In the genomic region with DNA sequence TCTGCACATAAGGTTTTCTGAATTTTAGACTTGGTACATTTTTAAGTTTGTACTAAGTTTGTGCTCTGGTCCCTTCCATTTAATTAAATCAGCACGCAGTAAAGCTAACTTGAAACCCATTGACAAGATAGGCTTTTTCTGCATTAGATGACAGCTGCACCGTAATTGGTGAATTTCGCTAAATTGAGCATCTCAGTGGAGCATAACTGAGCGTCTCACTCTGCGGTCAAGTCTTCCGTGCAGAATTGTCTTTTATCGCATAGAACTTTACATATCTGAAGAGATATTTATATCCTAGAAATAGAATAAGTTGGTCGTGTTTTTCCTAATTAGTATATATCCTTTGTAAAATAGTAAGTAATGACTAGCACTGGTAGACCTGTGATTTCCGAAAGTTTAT, we compare ENCODE assay signal across 20 cellular contexts. TPM values are rescaled to one million over a fixed set of nuclear protein-coding genes. Genes with fewer than 3 reads are reported as not detected.
A peak's percentile ranks its signal among the peaks of the same experiment; 100 is the strongest.
DNase-seq lines count a peak whose midpoint lies in the region; ATAC-seq and TF ChIP-seq lines count a peak whose summit lies in the region.
"Had no signal": no experiment of that assay in that cellular context is flagged by ENCODE, and none has a peak within 500 bp of the region (broad histone marks: within the 10 kb centered on the region; RNA-seq: fewer than 3 reads in every experiment).

No MANE protein-coding gene starts in this region.

- 95% methylated on average over 9 of the region's 9 CpGs for WGBS in smooth muscle cell (ENCODE audit: low lambda C conversion rate)

- H3F3A ChIP-seq in Loucy (ENCODE audit: low read depth) = peaks cover 6% of the 10 kb centered on the region
- H3F3A ChIP-seq in smooth muscle cell (ENCODE audit: low read depth) = peaks cover 20% of the 10 kb centered on the region

- intact Hi-C loops in activated CD8-positive, alpha-beta T cell treated with anti-CD3 and anti-CD28 coated beads for 36 hours (cut with micrococcal nuclease) = loop anchor here (5.0 to 10.0 kb wide), 3 partner anchors 57 to 275 kb away; a partner anchor contains a TSS

- H3K9ac ChIP-seq in Loucy (ENCODE audit: low read depth, low read length, poor library complexity, severe bottlenecking) (no peak overlapping the region), smooth muscle cell (ENCODE audit: low read depth) (no peak overlapping the region)

- H3K36me3 ChIP-seq in Loucy (ENCODE audit: insufficient read depth, low read length) = peaks cover 45% of the 10 kb centered on the region
- peaks cover 18% of the 10 kb centered on the region for H3K36me3 ChIP-seq in smooth muscle cell (ENCODE audit: low read depth)

- ATAC-seq in activated CD8-positive, alpha-beta T cell treated with anti-CD3 and anti-CD28 coated beads for 36 hours = no peak
- no peak for ATAC-seq in activated CD8-positive, alpha-beta T cell treated with anti-CD3 and anti-CD28 coated beads, Interleukin-2, amount 10 ng/mL, durations not matched to agents 7 days and 5 days
- ATAC-seq in GM18499 (IDR thresholded peaks at IDR 0.05; ENCODE audit: insufficient read depth, unreplicated experiment) = peak; percentile 29
- ATAC-seq: activated T-cell treated with anti-CD3 and anti-CD28 coated beads, Interleukin-2, amount 50 U/mL, for 4 hours; body of pancreas; esophagus mucosa; lower lobe of right lung; upper lobe of right lung; WTC11 had no signal

- H3K27me3 ChIP-seq in Loucy (ENCODE audit: insufficient read depth, low read length, poor library complexity, severe bottlenecking) = no peaks in the 10 kb centered on the region
- no peaks in the 10 kb centered on the region for H3K27me3 ChIP-seq in smooth muscle cell (ENCODE audit: low read depth)
- H3K27me3 ChIP-seq: body of pancreas, Peyer's patch, upper lobe of right lung had no signal

- H3K79me2 ChIP-seq in Loucy (ENCODE audit: insufficient read depth, low read length) = peaks cover 88% of the 10 kb centered on the region
- H3K79me2 ChIP-seq in smooth muscle cell (ENCODE audit: low read depth) = peaks cover 90% of the 10 kb centered on the region

- no peak for TF ChIP-seq CTCF in activated CD8-positive, alpha-beta T cell treated with anti-CD3 and anti-CD28 coated beads for 36 hours (IDR thresholded peaks at IDR 0.05)
- TF ChIP-seq CTCF in Loucy (conservative IDR thresholded peaks at IDR 0.05; ENCODE audit: low read length) = no peak
- no peak for TF ChIP-seq CTCF in smooth muscle cell (IDR thresholded peaks at IDR 0.05; ENCODE audit: borderline replicate concordance, insufficient read depth, poor library complexity, severe bottlenecking)
- TF ChIP-seq CTCF in GM10266 (IDR thresholded peaks at IDR 0.05; ENCODE audit: control insufficient read depth, insufficient read depth, low read depth, missing control alignments) = no peak

- H4K20me1 ChIP-seq in Loucy (ENCODE audit: insufficient read depth, low read length, poor library complexity, severe bottlenecking) (peaks cover 84% of the 10 kb centered on the region), smooth muscle cell (ENCODE audit: low read depth) (peaks cover 84% of the 10 kb centered on the region)

- H3K4me3 ChIP-seq in Loucy (ENCODE audit: low read length, poor library complexity, severe bottlenecking) (no peak overlapping the region), smooth muscle cell (no peak overlapping the region)
- H3K4me3 ChIP-seq: body of pancreas, lower lobe of right lung, Peyer's patch, upper lobe of right lung had no signal

- H3K27ac Mint-ChIP-seq in activated CD8-positive, alpha-beta T cell treated with anti-CD3 and anti-CD28 coated beads for 36 hours = peak overlapping the region; percentile 64
- H3K27ac Mint-ChIP-seq in activated CD8-positive, alpha-beta T cell treated with anti-CD3 and anti-CD28 coated beads, Interleukin-2, amount 10 ng/mL, durations not matched to agents 7 days and 5 days = no peak overlapping the region
- no peak overlapping the region for H3K27ac Mint-ChIP-seq in T-helper 2 cell treated with Interferon-gamma antibody and Interleukin-4, amounts not matched to agents 5 μg/mL and 100 μg/mL, for 36 hours
- H3K27ac Mint-ChIP-seq: WTC11 had no signal

- H3K9me2 ChIP-seq in Loucy (replicated peaks; ENCODE audit: low read depth, low read length) = no peaks in the 10 kb centered on the region

- H3K9me3 ChIP-seq in Loucy (ENCODE audit: insufficient read depth, low read depth, low read length) = no peaks in the 10 kb centered on the region
- H3K9me3 ChIP-seq in smooth muscle cell (replicated peaks; ENCODE audit: low read depth) = no peaks in the 10 kb centered on the region
- H3K9me3 ChIP-seq: body of pancreas, lower lobe of right lung, Peyer's patch, upper lobe of right lung had no signal

- H3K4me3 Mint-ChIP-seq in activated CD8-positive, alpha-beta T cell treated with anti-CD3 and anti-CD28 coated beads for 36 hours = no peak overlapping the region
- no peak overlapping the region for H3K4me3 Mint-ChIP-seq in activated CD8-positive, alpha-beta T cell treated with anti-CD3 and anti-CD28 coated beads, Interleukin-2, amount 10 ng/mL, durations not matched to agents 7 days and 5 days
- no peak overlapping the region for H3K4me3 Mint-ChIP-seq in T-helper 2 cell treated with Interferon-gamma antibody and Interleukin-4, amounts not matched to agents 5 μg/mL and 100 μg/mL, for 36 hours
- H3K4me3 Mint-ChIP-seq: WTC11 had no signal

- CTCF ChIA-PET in activated CD8-positive, alpha-beta T cell treated with anti-CD3 and anti-CD28 coated beads for 36 hours (lab: Charles Lee) = interaction anchor here (0.7 to 5.6 kb wide), 50 partner anchors 10 to 449 kb away, joined by 3 to 182 read pairs (median 5); no protein-coding TSS in a partner anchor
- CTCF ChIA-PET in activated CD8-positive, alpha-beta T cell treated with anti-CD3 and anti-CD28 coated beads, Interleukin-2, amount 10 ng/mL, durations not matched to agents 7 days and 5 days (lab: Charles Lee) = interaction anchor here (0.7 to 4.0 kb wide), 41 partner anchors 10 to 414 kb away, joined by 3 to 193 read pairs (median 5); a partner anchor contains a TSS

- H3K27ac ChIP-seq in smooth muscle cell (ENCODE audit: low read depth) = peak overlapping the region; percentile 9
- H3K27ac ChIP-seq: body of pancreas, C4-2B, lower lobe of right lung, Peyer's patch, upper lobe of right lung had no signal

- H3K4me1 ChIP-seq in Loucy (ENCODE audit: insufficient read depth, low read length, poor library complexity, severe bottlenecking) (peaks cover 58% of the 10 kb centered on the region), smooth muscle cell (ENCODE audit: low read depth) (peaks cover 10% of the 10 kb centered on the region)

- POLR2A ChIA-PET in activated CD8-positive, alpha-beta T cell treated with anti-CD3 and anti-CD28 coated beads for 36 hours (lab: Charles Lee) = interaction anchor here (0.7 to 1.6 kb wide), 4 partner anchors 58 to 415 kb away, joined by 3 to 6 read pairs (median 5); a partner anchor contains a TSS
- POLR2A ChIA-PET in activated CD8-positive, alpha-beta T cell treated with anti-CD3 and anti-CD28 coated beads, Interleukin-2, amount 10 ng/mL, durations not matched to agents 7 days and 5 days (lab: Charles Lee) = interaction anchor here (0.9 to 1.7 kb wide), 2 partner anchors 98 to 100 kb away, joined by 3 to 10 read pairs; no protein-coding TSS in a partner anchor

- H2AFZ ChIP-seq in Loucy (ENCODE audit: low read length) = no peak overlapping the region
- H2AFZ ChIP-seq in smooth muscle cell (ENCODE audit: low read depth) = no peak overlapping the region

- H3K36me3 Mint-ChIP-seq in activated CD8-positive, alpha-beta T cell treated with anti-CD3 and anti-CD28 coated beads for 36 hours (ENCODE audit: low read depth) = peaks cover 55% of the 10 kb centered on the region
- H3K36me3 Mint-ChIP-seq in activated CD8-positive, alpha-beta T cell treated with anti-CD3 and anti-CD28 coated beads, Interleukin-2, amount 10 ng/mL, durations not matched to agents 7 days and 5 days (ENCODE audit: low read depth) = peaks cover 53% of the 10 kb centered on the region
- H3K36me3 Mint-ChIP-seq in T-helper 2 cell treated with Interferon-gamma antibody and Interleukin-4, amounts not matched to agents 5 μg/mL and 100 μg/mL, for 36 hours (ENCODE audit: low read depth) = peaks cover 54% of the 10 kb centered on the region

- DNase-seq in activated CD8-positive, alpha-beta T cell treated with anti-CD3 and anti-CD28 coated beads for 36 hours = no peak
- no peak for DNase-seq in activated CD8-positive, alpha-beta T cell treated with anti-CD3 and anti-CD28 coated beads, Interleukin-2, amount 10 ng/mL, durations not matched to agents 7 days and 5 days
- DNase-seq in smooth muscle cell (lab: John Stamatoyannopoulos, UW; ENCODE audit: unreplicated experiment) (no peak), DMS153 (lab: John Stamatoyannopoulos, UW) (no peak), GM10266 (ENCODE audit: extremely low spot score) (no peak)
- DNase-seq in T-helper 2 cell treated with Interferon-gamma antibody and Interleukin-4, amounts not matched to agents 5 μg/mL and 100 μg/mL, for 36 hours (ENCODE audit: low spot score) = no peak
- DNase-seq: activated CD4-positive, alpha-beta T cell treated with anti-CD3 and anti-CD28 coated beads, Interleukin-2, amount 50 U/mL, for 48 hours; activated T-cell treated with anti-CD3 and anti-CD28 coated beads, Interleukin-2, amount 50 U/mL, for 4 hours; islet precursor cell; lower lobe of right lung; NCI-H226; nucleus accumbens; Peyer's patch; upper lobe of right lung had no signal

- H3K27me3 Mint-ChIP-seq in activated CD8-positive, alpha-beta T cell treated with anti-CD3 and anti-CD28 coated beads for 36 hours = no peaks in the 10 kb centered on the region
- H3K27me3 Mint-ChIP-seq in activated CD8-positive, alpha-beta T cell treated with anti-CD3 and anti-CD28 coated beads, Interleukin-2, amount 10 ng/mL, durations not matched to agents 7 days and 5 days (ENCODE audit: low read depth) = no peaks in the 10 kb centered on the region
- H3K27me3 Mint-ChIP-seq in T-helper 2 cell treated with Interferon-gamma antibody and Interleukin-4, amounts not matched to agents 5 μg/mL and 100 μg/mL, for 36 hours (ENCODE audit: low read depth) = peaks cover 3% of the 10 kb centered on the region

- peaks cover 62% of the 10 kb centered on the region for H3K4me1 Mint-ChIP-seq in activated CD8-positive, alpha-beta T cell treated with anti-CD3 and anti-CD28 coated beads for 36 hours (ENCODE audit: low read depth)
- peaks cover 60% of the 10 kb centered on the region for H3K4me1 Mint-ChIP-seq in activated CD8-positive, alpha-beta T cell treated with anti-CD3 and anti-CD28 coated beads, Interleukin-2, amount 10 ng/mL, durations not matched to agents 7 days and 5 days (ENCODE audit: low read depth)
- peaks cover 43% of the 10 kb centered on the region for H3K4me1 Mint-ChIP-seq in T-helper 2 cell treated with Interferon-gamma antibody and Interleukin-4, amounts not matched to agents 5 μg/mL and 100 μg/mL, for 36 hours (ENCODE audit: low read depth)

- no peaks in the 10 kb centered on the region for H3K9me3 Mint-ChIP-seq in activated CD8-positive, alpha-beta T cell treated with anti-CD3 and anti-CD28 coated beads for 36 hours
- H3K9me3 Mint-ChIP-seq in activated CD8-positive, alpha-beta T cell treated with anti-CD3 and anti-CD28 coated beads, Interleukin-2, amount 10 ng/mL, durations not matched to agents 7 days and 5 days (ENCODE audit: insufficient read depth) = no peaks in the 10 kb centered on the region
- H3K9me3 Mint-ChIP-seq in T-helper 2 cell treated with Interferon-gamma antibody and Interleukin-4, amounts not matched to agents 5 μg/mL and 100 μg/mL, for 36 hours = no peaks in the 10 kb centered on the region
- H3K9me3 Mint-ChIP-seq: activated T-cell treated with anti-CD3 and anti-CD28 coated beads, Interleukin-2, amount 50 U/mL, for 4 hours; WTC11 had no signal

- H3K4me2 ChIP-seq in Loucy (ENCODE audit: low read depth, low read length, poor library complexity, severe bottlenecking) (peak overlapping the region; percentile 26), smooth muscle cell (no peak overlapping the region)

RNA-seq across cellular contexts. Expression of a gene that starts 4.1 kb away (rescaled TPM):
- 100 to 1,000 TPM; 403 to 431 TPM for total RNA-seq in activated CD8-positive, alpha-beta T cell treated with anti-CD3 and anti-CD28 coated beads for 36 hours
- total RNA-seq in activated CD8-positive, alpha-beta T cell treated with anti-CD3 and anti-CD28 coated beads, Interleukin-2, amount 10 ng/mL, durations not matched to agents 7 days and 5 days = 100 to 1,000 TPM; 352 to 377 TPM
- total RNA-seq in smooth muscle cell = 321 and 333 TPM in 2 replicates
- 394 and 466 TPM in 2 replicates for polyA plus RNA-seq in smooth muscle cell
